In the genomic region with DNA sequence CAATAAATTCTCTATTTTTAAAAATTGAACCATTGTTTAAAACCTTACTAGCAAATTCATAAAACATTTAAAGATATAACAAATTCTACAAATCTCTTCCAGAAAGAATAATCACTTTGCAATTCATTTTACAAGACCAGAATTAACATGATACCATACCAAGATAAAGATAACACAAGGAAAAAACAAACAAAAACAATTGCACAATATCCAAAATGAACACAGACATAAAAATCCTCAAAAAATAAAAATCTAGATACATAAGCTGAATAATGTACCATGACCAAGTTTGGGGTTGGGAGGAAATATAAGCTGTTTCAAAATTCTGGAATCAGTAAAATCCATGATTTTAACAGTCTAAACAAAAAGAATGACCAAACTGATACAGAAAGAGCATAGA, we compare ENCODE assay signal across 24 cellular contexts.
"Had no signal": no experiment of that assay in that cellular context is flagged by ENCODE, and none has a peak within 500 bp of the region (broad histone marks: within the 10 kb centered on the region; RNA-seq: fewer than 3 reads in every experiment).

No MANE protein-coding gene starts in this region.

- H3K4me3 ChIP-seq: lung, sigmoid colon, smooth muscle cell, testis, uterus had no signal

- DNase-seq: activated CD4-positive, alpha-beta T cell treated with anti-CD3 and anti-CD28 coated beads, Interleukin-2, amount 10 ng/mL, durations not matched to agents 7 days and 5 days; activated CD8-positive, alpha-beta memory T cell treated with anti-CD3 and anti-CD28 coated beads, Interleukin-2, amount 50 U/mL, for 48 hours; activated gamma-delta T cell; activated naive CD4-positive, alpha-beta T cell treated with anti-CD3 and anti-CD28 coated beads, Interleukin-2, amount 50 U/mL, for 16 hours; central memory CD4-positive, alpha-beta T cell; effector memory CD4-positive, alpha-beta T cell; foreskin melanocyte; natural killer cell; retina; sigmoid colon; stimulated activated CD4-positive, alpha-beta T cell treated with anti-CD3 and anti-CD28 coated beads, Interleukin-15, amount 100 ng/mL, for 24 hours; stimulated activated naive CD4-positive, alpha-beta T cell; testis; trophoblast cell; uterus had no signal

- H3K4me3 Mint-ChIP-seq: activated CD4-positive, alpha-beta T cell treated with anti-CD3 and anti-CD28 coated beads, Interleukin-2, amount 10 ng/mL, durations not matched to agents 7 days and 5 days; activated T-helper 1 cell treated with anti-CD3 and anti-CD28 coated beads, Interleukin-12 subunit alpha, Interleukin-12 subunit beta, Interleukin-2, Interleukin-4 antibody, amounts not matched to agents 30 ng/mL and 10 ng/mL and 1 ng/mL, durations not matched to agents 14 hours and 24 hours and 36 hours; mesothelial cell of epicardium; natural killer cell had no signal

- H3K9me3 ChIP-seq: sigmoid colon, testis, uterus had no signal

- H3K4me1 ChIP-seq: sigmoid colon, testis, uterus had no signal

- H3K27ac Mint-ChIP-seq: activated CD4-positive, alpha-beta T cell treated with anti-CD3 and anti-CD28 coated beads, Interleukin-2, amount 10 ng/mL, durations not matched to agents 7 days and 5 days; activated T-helper 1 cell treated with anti-CD3 and anti-CD28 coated beads, Interleukin-12 subunit alpha, Interleukin-12 subunit beta, Interleukin-2, Interleukin-4 antibody, amounts not matched to agents 30 ng/mL and 10 ng/mL and 1 ng/mL, durations not matched to agents 14 hours and 24 hours and 36 hours; mesothelial cell of epicardium; progenitor cell of endocrine pancreas had no signal

- H3K27me3 Mint-ChIP-seq: activated CD4-positive, alpha-beta T cell treated with anti-CD3 and anti-CD28 coated beads, Interleukin-2, amount 10 ng/mL, durations not matched to agents 7 days and 5 days; progenitor cell of endocrine pancreas had no signal

- H3K27me3 ChIP-seq: sigmoid colon, testis, uterus had no signal

- H3K27ac ChIP-seq: sigmoid colon, testis, uterus had no signal

- H3K36me3 ChIP-seq: uterus had no signal

- H3K4me1 Mint-ChIP-seq: mesothelial cell of epicardium had no signal

- ATAC-seq: esophagus mucosa, left lobe of liver, natural killer cell had no signal

- FAIRE-seq: astrocyte, endothelial cell of umbilical vein had no signal

- H3K9me3 Mint-ChIP-seq: activated CD4-positive, alpha-beta T cell treated with anti-CD3 and anti-CD28 coated beads, Interleukin-2, amount 10 ng/mL, durations not matched to agents 7 days and 5 days; activated T-helper 1 cell treated with anti-CD3 and anti-CD28 coated beads, Interleukin-12 subunit alpha, Interleukin-12 subunit beta, Interleukin-2, Interleukin-4 antibody, amounts not matched to agents 30 ng/mL and 10 ng/mL and 1 ng/mL, durations not matched to agents 14 hours and 24 hours and 36 hours; natural killer cell had no signal
